12 cellular contexts compared by ENCODE assay signal in the genomic region with DNA sequence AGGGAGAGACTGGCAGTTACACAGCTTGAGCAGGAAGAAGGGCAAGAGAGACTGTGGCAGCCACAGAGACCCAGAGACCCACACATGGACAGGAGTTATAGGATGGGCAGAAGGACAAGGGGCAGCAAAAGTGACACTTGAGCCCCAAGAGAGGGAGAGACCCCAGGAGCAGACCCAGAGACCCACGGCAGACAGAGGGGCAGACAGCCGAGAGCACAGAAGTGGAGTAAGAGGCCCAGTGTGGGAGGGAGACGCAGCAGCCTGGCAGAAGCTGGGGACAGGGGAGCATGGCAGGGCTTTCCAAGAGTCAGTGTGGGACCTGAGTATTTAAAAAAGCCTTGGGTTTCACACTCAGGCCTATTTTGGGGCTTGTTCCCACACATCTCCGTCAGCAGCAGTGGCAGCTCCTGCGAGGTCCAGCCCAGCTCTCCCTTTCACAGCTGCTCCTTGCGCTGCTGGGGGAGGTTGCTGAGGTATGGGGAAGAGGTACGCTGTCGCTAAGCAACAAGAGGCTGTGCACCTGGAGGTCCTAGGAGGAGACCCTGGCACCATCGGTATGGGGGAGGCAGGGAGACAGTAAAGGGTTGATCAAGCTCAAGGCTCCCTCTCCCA. TPM values are rescaled to one million over a fixed set of nuclear protein-coding genes. Genes with fewer than 3 reads are reported as not detected.
DNase-seq lines count a peak whose midpoint lies in the region; ATAC-seq, FAIRE-seq and TF ChIP-seq lines count a peak whose summit lies in the region.
"Had no signal": no experiment of that assay in that cellular context is flagged by ENCODE, and none has a peak within 500 bp of the region (broad histone marks: within the 10 kb centered on the region; RNA-seq: fewer than 3 reads in every experiment).

No MANE protein-coding gene starts in this region.

- H3K4me1 Mint-ChIP-seq in progenitor cell of endocrine pancreas (ENCODE audit: low read depth) = peaks cover 11% of the 10 kb centered on the region

- no peak for FAIRE-seq in A549 (lab: Jason Lieb, UNC)

- 92% methylated on average over 6 of the region's 9 CpGs for WGBS in A549 (ENCODE audit: missing lambda C conversion rate)
- 72% methylated on average over 6 of the region's 9 CpGs; no CpG with 5 or more reads in 1 of the 2 donors for WGBS in gastroesophageal sphincter (ENCODE audit: low coverage in 1 of 2), 2 donors

- no peaks in the 10 kb centered on the region for H4K20me1 ChIP-seq in Loucy (ENCODE audit: insufficient read depth, low read length, poor library complexity, severe bottlenecking)

- TF ChIP-seq CTCF in A549 (IDR thresholded peaks at IDR 0.05) (no peak), Loucy (conservative IDR thresholded peaks at IDR 0.05; ENCODE audit: low read length) (no peak), gastroesophageal sphincter (IDR thresholded peaks at IDR 0.05) (no peak), progenitor cell of endocrine pancreas (IDR thresholded peaks at IDR 0.05; ENCODE audit: unreplicated experiment) (no peak)

- H3K4me1 ChIP-seq in A549 = peaks cover 57% of the 10 kb centered on the region
- H3K4me1 ChIP-seq in Loucy (ENCODE audit: insufficient read depth, low read length, poor library complexity, severe bottlenecking) = peaks cover 29% of the 10 kb centered on the region
- H3K4me1 ChIP-seq in gastroesophageal sphincter = peaks cover 30 to 88% (median 45%) of the 10 kb centered on the region in 3 donors

- no peak overlapping the region for H3K4me3 Mint-ChIP-seq in progenitor cell of endocrine pancreas (ENCODE audit: low read depth)

- H3K9me3 ChIP-seq in A549 (no peaks in the 10 kb centered on the region), Loucy (ENCODE audit: insufficient read depth, low read depth, low read length) (no peaks in the 10 kb centered on the region), gastroesophageal sphincter (no peaks in the 10 kb centered on the region)
- H3K9me3 ChIP-seq: BE2C had no signal

- H3K36me3 ChIP-seq in Loucy (ENCODE audit: insufficient read depth, low read length) = no peaks in the 10 kb centered on the region
- H3K36me3 ChIP-seq in gastroesophageal sphincter = no peaks in the 10 kb centered on the region
- H3K36me3 ChIP-seq: BE2C had no signal

- no peaks in the 10 kb centered on the region for H3K9me3 Mint-ChIP-seq in progenitor cell of endocrine pancreas (ENCODE audit: low read depth)

- no peaks in the 10 kb centered on the region for H3K36me3 Mint-ChIP-seq in progenitor cell of endocrine pancreas (ENCODE audit: insufficient read depth)

- CTCF ChIA-PET in A549 (lab: Yijun Ruan, JAX) = interaction anchor here (1.0 to 31.7 kb wide), 5 partner anchors 9 to 63 kb away, joined by 3 to 474 read pairs (median 3); a partner anchor contains a TSS

- H3K27me3 Mint-ChIP-seq in progenitor cell of endocrine pancreas = peaks cover 21% of the 10 kb centered on the region

- TF ChIP-seq EP300 in A549 (IDR thresholded peaks at IDR 0.05) = no peak
- TF ChIP-seq EP300 in gastroesophageal sphincter (IDR thresholded peaks at IDR 0.05) = no peak

- no peaks in the 10 kb centered on the region for H3K9me2 ChIP-seq in Loucy (replicated peaks; ENCODE audit: low read depth, low read length)

- no peaks in the 10 kb centered on the region; the same call in 1 of the 2 replicates for H3K79me2 ChIP-seq in Loucy (ENCODE audit: insufficient read depth, low read length)

- no peak overlapping the region for H3K9ac ChIP-seq in Loucy (ENCODE audit: low read depth, low read length, poor library complexity, severe bottlenecking)
- H3K9ac ChIP-seq: KMS-11 had no signal

- DNase-seq in A549 (ENCODE audit: low read depth in 1 of 2, low spot score in 1 of 2) (no peak), progenitor cell of endocrine pancreas (ENCODE audit: low spot score, unreplicated experiment) (no peak), C1 segment of cervical spinal cord (lab: John Stamatoyannopoulos, UW) (no peak), left lobe of liver (ENCODE audit: low spot score) (no peak), cortex of kidney (lab: John Stamatoyannopoulos, UW) (no peak)
- DNase-seq: activated CD4-positive, CD25-positive, alpha-beta regulatory T cell treated with anti-CD3 and anti-CD28 coated beads, Interleukin-2, amount 50 U/mL, for 72 hours; BE2C; NCI-H226 had no signal

- TF ChIP-seq RAD21 in A549 (conservative IDR thresholded peaks at IDR 0.05 in 1 of 2, IDR thresholded peaks at IDR 0.05 in 1 of 2) = no peak

- H3F3A ChIP-seq in Loucy (ENCODE audit: low read depth) = no peaks in the 10 kb centered on the region

- ATAC-seq in A549 (no peak), gastroesophageal sphincter (no peak), left lobe of liver (no peak), GM18909 (IDR thresholded peaks at IDR 0.05; ENCODE audit: poor library complexity, unreplicated experiment) (no peak)

- H3K27me3 ChIP-seq in Loucy (ENCODE audit: insufficient read depth, low read length, poor library complexity, severe bottlenecking) (no peaks in the 10 kb centered on the region), gastroesophageal sphincter (no peaks in the 10 kb centered on the region)
- H3K27me3 ChIP-seq: BE2C had no signal

- peak overlapping the region; percentile 59 for H3K27ac Mint-ChIP-seq in progenitor cell of endocrine pancreas

- H2AFZ ChIP-seq in Loucy (ENCODE audit: low read length) = peak overlapping the region; percentile 37; the same call in 1 of the 2 replicates

- POLR2A ChIA-PET in A549 (lab: Yijun Ruan, JAX) = no interaction called here

- peak overlapping the region; percentile 69 to 100; a peak in 5 of 6 replicates for H3K27ac ChIP-seq in A549
- peak overlapping the region; percentile 95 to 100 (median 98) for H3K27ac ChIP-seq in gastroesophageal sphincter
- H3K27ac ChIP-seq: KMS-11 had no signal

- no peak for TF ChIP-seq POLR2A in A549 (IDR thresholded peaks at IDR 0.05; ENCODE audit: low read length)
- TF ChIP-seq POLR2A in gastroesophageal sphincter (IDR thresholded peaks at IDR 0.05) = no peak

- H3K4me2 ChIP-seq in A549 (no peak overlapping the region), Loucy (ENCODE audit: low read depth, low read length, poor library complexity, severe bottlenecking) (no peak overlapping the region)
- H3K4me2 ChIP-seq: KMS-11 had no signal

- H3K4me3 ChIP-seq in A549 = no peak overlapping the region
- no peak overlapping the region for H3K4me3 ChIP-seq in Loucy (ENCODE audit: low read length, poor library complexity, severe bottlenecking)
- no peak overlapping the region for H3K4me3 ChIP-seq in gastroesophageal sphincter

TF ChIP-seq in A549, 52 proteins besides CTCF, POLR2A, EP300 and RAD21:
- TF ChIP-seq NFE2L2 (conservative IDR thresholded peaks at IDR 0.05; ENCODE audit: low read length) (no peak), ZNF302 (CRISPR knock-in tag; IDR thresholded peaks at IDR 0.05) (no peak), CBX2 (IDR thresholded peaks at IDR 0.05; ENCODE audit: borderline replicate concordance, low read depth) (no peak), FOSL2 (IDR thresholded peaks at IDR 0.05) (no peak), FOSL2 (CRISPR knock-in tag; IDR thresholded peaks at IDR 0.05) (no peak), ZFP36 (IDR thresholded peaks at IDR 0.05; ENCODE audit: borderline replicate concordance, partially characterized antibody) (no peak), BHLHE40 (IDR thresholded peaks at IDR 0.05; ENCODE audit: low read depth, low read length) (no peak), SMC3 (IDR thresholded peaks at IDR 0.05) (no peak), RCOR1 (IDR thresholded peaks at IDR 0.05; ENCODE audit: low read depth, low read length) (no peak), NPAS2 (CRISPR knock-in tag; IDR thresholded peaks at IDR 0.05; ENCODE audit: borderline replicate concordance) (no peak), CHD2 (IDR thresholded peaks at IDR 0.05; ENCODE audit: low read length, partially characterized antibody) (no peak), TP53 (CRISPR knock-in tag; IDR thresholded peaks at IDR 0.05) (no peak)
- TF ChIP-seq, protein P1, sequence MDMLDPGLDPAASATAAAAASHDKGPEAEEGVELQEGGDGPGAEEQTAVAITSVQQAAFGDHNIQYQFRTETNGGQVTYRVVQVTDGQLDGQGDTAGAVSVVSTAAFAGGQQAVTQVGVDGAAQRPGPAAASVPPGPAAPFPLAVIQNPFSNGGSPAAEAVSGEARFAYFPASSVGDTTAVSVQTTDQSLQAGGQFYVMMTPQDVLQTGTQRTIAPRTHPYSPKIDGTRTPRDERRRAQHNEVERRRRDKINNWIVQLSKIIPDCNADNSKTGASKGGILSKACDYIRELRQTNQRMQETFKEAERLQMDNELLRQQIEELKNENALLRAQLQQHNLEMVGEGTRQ (IDR thresholded peaks at IDR 0.05) = no peak
- TF ChIP-seq, protein P2, sequence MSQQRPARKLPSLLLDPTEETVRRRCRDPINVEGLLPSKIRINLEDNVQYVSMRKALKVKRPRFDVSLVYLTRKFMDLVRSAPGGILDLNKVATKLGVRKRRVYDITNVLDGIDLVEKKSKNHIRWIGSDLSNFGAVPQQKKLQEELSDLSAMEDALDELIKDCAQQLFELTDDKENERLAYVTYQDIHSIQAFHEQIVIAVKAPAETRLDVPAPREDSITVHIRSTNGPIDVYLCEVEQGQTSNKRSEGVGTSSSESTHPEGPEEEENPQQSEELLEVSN (IDR thresholded peaks at IDR 0.05; ENCODE audit: borderline replicate concordance, low read depth) = no peak
- TF ChIP-seq, protein P3, sequence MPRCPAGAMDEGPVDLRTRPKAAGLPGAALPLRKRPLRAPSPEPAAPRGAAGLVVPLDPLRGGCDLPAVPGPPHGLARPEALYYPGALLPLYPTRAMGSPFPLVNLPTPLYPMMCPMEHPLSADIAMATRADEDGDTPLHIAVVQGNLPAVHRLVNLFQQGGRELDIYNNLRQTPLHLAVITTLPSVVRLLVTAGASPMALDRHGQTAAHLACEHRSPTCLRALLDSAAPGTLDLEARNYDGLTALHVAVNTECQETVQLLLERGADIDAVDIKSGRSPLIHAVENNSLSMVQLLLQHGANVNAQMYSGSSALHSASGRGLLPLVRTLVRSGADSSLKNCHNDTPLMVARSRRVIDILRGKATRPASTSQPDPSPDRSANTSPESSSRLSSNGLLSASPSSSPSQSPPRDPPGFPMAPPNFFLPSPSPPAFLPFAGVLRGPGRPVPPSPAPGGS (IDR thresholded peaks at IDR 0.05) = no peak

RNA-seq across cellular contexts. Expression of a gene that starts 9.0 kb away (rescaled TPM):
- polyA plus RNA-seq in A549 (2011; rRNA removed) (16.8 and 20.8 TPM in 2 replicates), A549 (2017; fragmentation: RNase III; extraction: RNeasy Plus Mini Kit Qiagen cat#74134 plus additional on column Dnase treatment) (20.7 to 23.4 TPM (median 22.8 TPM) in 3 replicates)
- 24.1 and 35.9 TPM in 2 replicates for polyA plus RNA-seq in A549 (2012; cell fraction: cytosol; rRNA removed)
- 93.8 and 94.5 TPM in 2 replicates for polyA plus RNA-seq in A549 (2012; cell fraction: nucleus; rRNA removed)
- polyA minus RNA-seq in A549 (2011; rRNA and poly(A)+ RNA removed) = 22.8 and 26.8 TPM in 2 replicates
- total RNA-seq in gastroesophageal sphincter (10 to 100 TPM; 49.0 to 94.3 (median 67.1) TPM), progenitor cell of endocrine pancreas (20.2 and 26.6 TPM in 2 replicates), left lobe of liver (17.5 TPM)
